Comparison of ENCODE assay signal across 18 cellular contexts in genomic region chr5:149671544-149671943, GRCh38. TPM values are rescaled to one million over a fixed set of nuclear protein-coding genes. Genes with fewer than 3 reads are reported as not detected.
DNase-seq lines count a peak whose midpoint lies in the region; ATAC-seq and TF ChIP-seq lines count a peak whose summit lies in the region.
"Had no signal": no experiment of that assay in that cellular context is flagged by ENCODE, and none has a peak within 500 bp of the region (broad histone marks: within the 10 kb centered on the region; RNA-seq: fewer than 3 reads in every experiment).

No MANE protein-coding gene starts in this region.

- H3K27me3 Mint-ChIP-seq in HFFc6 (ENCODE audit: insufficient read depth): peaks cover 26% of the 10 kb centered on the region

- no peaks in the 10 kb centered on the region for H3K36me3 Mint-ChIP-seq in HFFc6 (ENCODE audit: low read depth)

- no peaks in the 10 kb centered on the region for H3K4me1 Mint-ChIP-seq in HFFc6 (ENCODE audit: low read depth)

- 73 to 75% methylated on average over 5 of the region's 5 CpGs for WGBS in heart right ventricle, 2 donors
- WGBS in esophagus squamous epithelium, 2 donors: 38 to 41% methylated on average over 4 to 5 of the region's 5 CpGs

- no peak overlapping the region for H3K27ac Mint-ChIP-seq in HFFc6

- DNase-seq in Right ventricle myocardium superior: no peak
- DNase-seq in heart right ventricle: no peak
- peak; percentile 27 for DNase-seq in RWPE1 (ENCODE audit: low spot score)
- DNase-seq in esophagus squamous epithelium (lab: John Stamatoyannopoulos, UW): no peak
- DNase-seq in HFFc6: no peak
- DNase-seq in stimulated activated CD4-positive, alpha-beta T cell treated with anti-CD3 and anti-CD28 coated beads, Interleukin-4, amount 100 ng/mL, for 4 hours: no peak
- DNase-seq: activated CD4-positive, alpha-beta T cell treated with anti-CD3 and anti-CD28 coated beads for 48 hours; activated CD8-positive, alpha-beta memory T cell treated with anti-CD3 and anti-CD28 coated beads, Interleukin-2, amount 50 U/mL, for 4 hours; activated effector memory CD4-positive, alpha-beta T cell treated with Interleukin-2 at 50 U/mL for 16 hours; caudate nucleus; GM23248; MV-4-11; NK-92 treated with Interleukin-12 subunit alpha and Interleukin-12 subunit beta, amount 100 ng/mL, for 24 hours; RPMI8226; spleen had no signal

- no peaks in the 10 kb centered on the region for H3K27me3 ChIP-seq in heart right ventricle
- no peaks in the 10 kb centered on the region for H3K27me3 ChIP-seq in esophagus squamous epithelium
- H3K27me3 ChIP-seq: esophagus muscularis mucosa, spleen had no signal

- peak overlapping the region in 2 of 10 donors; percentile 9 to 13 for H3K27ac ChIP-seq in heart right ventricle
- H3K27ac ChIP-seq in RWPE1: peak overlapping the region; percentile 73
- H3K27ac ChIP-seq in esophagus squamous epithelium: peak overlapping the region; percentile 5 to 78 (median 44)
- H3K27ac ChIP-seq: esophagus muscularis mucosa, GM23248, spleen had no signal

- H3K9me3 ChIP-seq in heart right ventricle: peaks cover 0 to 22% (median 0%) of the 10 kb centered on the region in 11 donors
- peaks cover 0 to 15% (median 0%) of the 10 kb centered on the region in 3 donors for H3K9me3 ChIP-seq in esophagus squamous epithelium

- TF ChIP-seq POLR2A in esophagus squamous epithelium (IDR thresholded peaks at IDR 0.05): no peak

- H3K36me3 ChIP-seq in heart right ventricle (no peaks in the 10 kb centered on the region), esophagus squamous epithelium (no peaks in the 10 kb centered on the region)
- H3K36me3 ChIP-seq: esophagus muscularis mucosa, spleen had no signal

- H3K4me3 ChIP-seq in heart right ventricle (no peak overlapping the region), esophagus squamous epithelium (no peak overlapping the region)
- H3K4me3 ChIP-seq: esophagus muscularis mucosa, GM23248, spleen had no signal

- ATAC-seq in Right ventricle myocardium superior (ENCODE audit: poor library complexity) (peak; percentile 15), heart right ventricle (no peak), GM21717 (IDR thresholded peaks at IDR 0.05; ENCODE audit: unreplicated experiment) (no peak), GM18907 (IDR thresholded peaks at IDR 0.05; ENCODE audit: unreplicated experiment) (no peak)

- CTCF ChIA-PET in RWPE1 (lab: Yijun Ruan, JAX): no interaction called here

- peaks cover 17% of the 10 kb centered on the region for H3K9me3 Mint-ChIP-seq in HFFc6

- peaks cover 0 to 35% (median 18%) of the 10 kb centered on the region in 9 donors for H3K4me1 ChIP-seq in heart right ventricle
- peaks cover 3 to 62% (median 12%) of the 10 kb centered on the region in 3 donors for H3K4me1 ChIP-seq in esophagus squamous epithelium

- intact Hi-C loops in Right ventricle myocardium superior (cut with DNase I) (no loop called here), heart right ventricle (cut with DNase I) (no loop called here), esophagus squamous epithelium (cut with DNase I) (no loop called here)

- POLR2A ChIA-PET in RWPE1 (lab: Yijun Ruan, JAX; ENCODE audit: low non-redundant PET): no interaction called here

- no peak overlapping the region for H3K4me3 Mint-ChIP-seq in HFFc6

- no peak for TF ChIP-seq CTCF in heart right ventricle (IDR thresholded peaks at IDR 0.05)
- no peak for TF ChIP-seq CTCF in RWPE1 (conservative IDR thresholded peaks at IDR 0.05; ENCODE audit: low read depth)
- TF ChIP-seq CTCF in esophagus squamous epithelium (IDR thresholded peaks at IDR 0.05): no peak
- TF ChIP-seq CTCF in HFFc6 (IDR thresholded peaks at IDR 0.05): no peak

RNA-seq across cellular contexts. Expression of gene PPARGC1B, which starts 58.6 kb away (rescaled TPM):
- total RNA-seq in Right ventricle myocardium superior: 27.9 TPM
- total RNA-seq in heart right ventricle: 10 to 100 TPM; 21.5 to 36.6 (median 28.9) TPM
- 10 to 100 TPM in 1 of 2 donors, 1 to 10 TPM in 1; 1.6 to 15.4 TPM for polyA plus RNA-seq in heart right ventricle
- 10 to 100 TPM in 2 of 4 donors, 1 to 10 TPM in 2; 8.9 to 15.4 (median 11.9) TPM for total RNA-seq in esophagus squamous epithelium
- total RNA-seq in HFFc6 (2021; fragmentation: NEBNext Ultra II Directional; extraction: Animal tissue kit (Norgen Biotek cat#: 25700)): under 1 TPM; 0.05 to 0.28 (median 0.09) TPM

Comparison
In these comparisons a context has a peak if more than half of its experiments do, and no peak if none do; other contexts are left out.
1. RNA of gene PPARGC1B, which starts 58.6 kb away (total RNA-seq): 21.5 to 36.6 TPM in heart right ventricle, 27.9 TPM in Right ventricle myocardium superior (single experiment) and 8.9 to 15.4 TPM in esophagus squamous epithelium; 0.05 to 0.28 TPM in HFFc6; every median in the first group is over 4 times any median in the second.